Comparison of ENCODE assay signal across 11 cellular contexts in the genomic region with DNA sequence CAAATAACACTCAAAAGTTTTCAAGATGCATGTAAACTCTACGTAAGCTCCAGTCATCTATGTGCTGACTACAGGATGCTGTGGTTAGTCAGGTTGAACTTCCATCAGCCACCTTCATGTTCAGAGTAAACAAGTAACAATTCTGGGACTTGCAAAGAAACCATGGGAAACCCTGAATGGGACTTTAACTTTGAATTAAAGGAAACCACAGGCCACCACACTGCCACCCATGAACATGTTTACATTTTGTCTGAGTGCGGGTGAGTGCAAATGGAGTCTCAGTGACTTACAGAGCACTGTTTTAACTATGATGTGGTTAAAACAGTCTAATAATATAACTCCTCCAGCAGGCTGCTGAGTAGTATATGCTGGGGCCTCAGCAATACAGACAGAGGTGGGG. TPM values are rescaled to one million over a fixed set of nuclear protein-coding genes. Genes with fewer than 3 reads are reported as not detected.
A peak's percentile ranks its signal among the peaks of the same experiment; 100 is the strongest.
DNase-seq lines count a peak whose midpoint lies in the region; FAIRE-seq and TF ChIP-seq lines count a peak whose summit lies in the region.
"Had no signal": no experiment of that assay in that cellular context is flagged by ENCODE, and none has a peak within 500 bp of the region (broad histone marks: within the 10 kb centered on the region; RNA-seq: fewer than 3 reads in every experiment).

No MANE protein-coding gene starts in this region.

- no peak for FAIRE-seq in HTR-8/SVneo (lab: Jason Lieb, UNC)

- no peak for TF ChIP-seq CTCF in Loucy (conservative IDR thresholded peaks at IDR 0.05; ENCODE audit: low read length)

- no peaks in the 10 kb centered on the region for H3K9me3 Mint-ChIP-seq in activated CD4-positive, alpha-beta T cell treated with anti-CD3 and anti-CD28 coated beads, Interleukin-2, amount 10 ng/mL, durations not matched to agents 24 days and 14 days
- H3K9me3 Mint-ChIP-seq in activated naive CD8-positive, alpha-beta T cell (ENCODE audit: low read depth): no peaks in the 10 kb centered on the region

- no peak overlapping the region for H3K9ac ChIP-seq in Loucy (ENCODE audit: low read depth, low read length, poor library complexity, severe bottlenecking)

- no peaks in the 10 kb centered on the region for H3F3A ChIP-seq in Loucy (ENCODE audit: low read depth)

- H3K79me2 ChIP-seq in Loucy (ENCODE audit: insufficient read depth, low read length): no peaks in the 10 kb centered on the region

- peaks cover 21% of the 10 kb centered on the region for H3K4me1 ChIP-seq in Loucy (ENCODE audit: insufficient read depth, low read length, poor library complexity, severe bottlenecking)

- peaks cover 4% of the 10 kb centered on the region for H3K36me3 Mint-ChIP-seq in activated CD4-positive, alpha-beta T cell treated with anti-CD3 and anti-CD28 coated beads, Interleukin-2, amount 10 ng/mL, durations not matched to agents 24 days and 14 days (ENCODE audit: low read depth)
- H3K36me3 Mint-ChIP-seq in activated naive CD8-positive, alpha-beta T cell: no peaks in the 10 kb centered on the region
- H3K36me3 Mint-ChIP-seq: mesothelial cell of epicardium had no signal

- no peaks in the 10 kb centered on the region for H3K9me2 ChIP-seq in Loucy (replicated peaks; ENCODE audit: low read depth, low read length)

- peaks cover 68% of the 10 kb centered on the region for H3K4me1 Mint-ChIP-seq in activated CD4-positive, alpha-beta T cell treated with anti-CD3 and anti-CD28 coated beads, Interleukin-2, amount 10 ng/mL, durations not matched to agents 24 days and 14 days
- H3K4me1 Mint-ChIP-seq in activated naive CD8-positive, alpha-beta T cell (ENCODE audit: low read depth): peaks cover 68% of the 10 kb centered on the region

- peak overlapping the region; percentile 88 for H3K27ac Mint-ChIP-seq in activated CD4-positive, alpha-beta T cell treated with anti-CD3 and anti-CD28 coated beads, Interleukin-2, amount 10 ng/mL, durations not matched to agents 24 days and 14 days
- H3K27ac Mint-ChIP-seq in activated naive CD8-positive, alpha-beta T cell: peak overlapping the region; percentile 84
- H3K27ac Mint-ChIP-seq: mesothelial cell of epicardium had no signal

- H3K4me3 Mint-ChIP-seq in activated CD4-positive, alpha-beta T cell treated with anti-CD3 and anti-CD28 coated beads, Interleukin-2, amount 10 ng/mL, durations not matched to agents 24 days and 14 days: peak overlapping the region; percentile 58
- peak overlapping the region; percentile 45 for H3K4me3 Mint-ChIP-seq in activated naive CD8-positive, alpha-beta T cell
- H3K4me3 Mint-ChIP-seq: mesothelial cell of epicardium had no signal

- DNase-seq in activated CD4-positive, alpha-beta T cell treated with anti-CD3 and anti-CD28 coated beads, Interleukin-2, amount 10 ng/mL, durations not matched to agents 24 days and 14 days: peak; percentile 94
- peak; percentile 32 for DNase-seq in stimulated activated CD8-positive, alpha-beta memory T cell treated with anti-CD3 and anti-CD28 coated beads, Interleukin-15, amount 100 ng/mL, for 1 hour (ENCODE audit: low read depth)
- DNase-seq in NCI-H345 treated with DMSO at 0.1 percent for 48 hours (lab: John Stamatoyannopoulos, UW; ENCODE audit: unreplicated experiment): no peak
- no peak for DNase-seq in T1000 (lab: John Stamatoyannopoulos, UW)
- DNase-seq in C1 segment of cervical spinal cord (lab: John Stamatoyannopoulos, UW): no peak
- no peak for DNase-seq in HTR-8/SVneo (ENCODE audit: insufficient read length, low spot score)
- DNase-seq: DMS79 had no signal

- H3K27me3 Mint-ChIP-seq in activated CD4-positive, alpha-beta T cell treated with anti-CD3 and anti-CD28 coated beads, Interleukin-2, amount 10 ng/mL, durations not matched to agents 24 days and 14 days: peaks cover 2% of the 10 kb centered on the region
- H3K27me3 Mint-ChIP-seq in activated naive CD8-positive, alpha-beta T cell: no peaks in the 10 kb centered on the region

- no peaks in the 10 kb centered on the region for H3K36me3 ChIP-seq in Loucy (ENCODE audit: insufficient read depth, low read length)

- intact Hi-C loops in activated CD4-positive, alpha-beta T cell treated with anti-CD3 and anti-CD28 coated beads, Interleukin-2, amount 10 ng/mL, durations not matched to agents 24 days and 14 days (cut with micrococcal nuclease): loop anchor here (1.0 to 2.0 kb wide), 4 partner anchors 13 to 160 kb away; partner anchors contain the start of gene SYTL2

- H3K4me2 ChIP-seq in Loucy (ENCODE audit: low read depth, low read length, poor library complexity, severe bottlenecking): peak overlapping the region; percentile 32

- no peak overlapping the region for H2AFZ ChIP-seq in Loucy (ENCODE audit: low read length)

- no peaks in the 10 kb centered on the region for H3K9me3 ChIP-seq in Loucy (ENCODE audit: insufficient read depth, low read depth, low read length)

- H3K27me3 ChIP-seq in Loucy (ENCODE audit: insufficient read depth, low read length, poor library complexity, severe bottlenecking): peaks cover 30% of the 10 kb centered on the region

- peak overlapping the region; percentile 18 for H3K4me3 ChIP-seq in Loucy (ENCODE audit: low read length, poor library complexity, severe bottlenecking)

- H4K20me1 ChIP-seq in Loucy (ENCODE audit: insufficient read depth, low read length, poor library complexity, severe bottlenecking): no peaks in the 10 kb centered on the region

RNA-seq across cellular contexts. Expression of gene SYTL2, which starts 12.9 kb away (rescaled TPM):
- total RNA-seq in activated CD4-positive, alpha-beta T cell treated with anti-CD3 and anti-CD28 coated beads, Interleukin-2, amount 10 ng/mL, durations not matched to agents 24 days and 14 days: 13.9 and 14.3 TPM in 2 replicates

RNA-seq across cellular contexts. Expression of gene CCDC83, which starts 31.4 kb away (rescaled TPM):
- not detected in 2 replicates for total RNA-seq in activated CD4-positive, alpha-beta T cell treated with anti-CD3 and anti-CD28 coated beads, Interleukin-2, amount 10 ng/mL, durations not matched to agents 24 days and 14 days
- total RNA-seq: mesothelial cell of epicardium, renal cortical epithelial cell had no signal

Comparison
In these comparisons a context has a peak if more than half of its experiments do, and no peak if none do; other contexts are left out.
1. DNase-seq: peak in activated CD4-positive, alpha-beta T cell treated with anti-CD3 and anti-CD28 coated beads, Interleukin-2, amount 10 ng/mL, durations not matched to agents 24 days and 14 days (single experiment) and stimulated activated CD8-positive, alpha-beta memory T cell treated with anti-CD3 and anti-CD28 coated beads, Interleukin-15, amount 100 ng/mL, for 1 hour (single experiment); none in NCI-H345 treated with DMSO at 0.1 percent for 48 hours (single experiment), T1000 (single experiment), C1 segment of cervical spinal cord (0 of 14) and HTR-8/SVneo (single experiment).